In the genomic region with DNA sequence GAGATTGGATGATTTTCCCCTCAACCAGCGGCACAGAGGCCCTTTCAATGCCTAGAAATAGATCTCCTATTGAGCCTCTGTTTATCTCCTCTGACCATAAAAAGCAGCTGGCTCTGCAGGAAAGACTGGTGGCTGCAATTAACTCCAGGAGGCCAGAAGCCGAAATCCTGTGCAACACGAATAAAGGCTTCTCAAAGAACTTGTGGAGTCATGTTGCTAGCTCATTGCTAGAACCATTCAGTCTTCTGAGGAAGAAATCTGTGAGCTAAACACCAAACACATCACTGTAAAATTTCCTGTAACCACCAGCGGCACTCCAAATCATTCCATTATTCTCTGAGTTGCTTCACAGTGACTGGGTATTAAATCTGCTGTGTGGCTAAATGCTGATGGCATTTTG, we compare ENCODE assay signal across 11 cellular contexts. TPM values are rescaled to one million over a fixed set of nuclear protein-coding genes. Genes with fewer than 3 reads are reported as not detected.
DNase-seq lines count a peak whose midpoint lies in the region; ATAC-seq and TF ChIP-seq lines count a peak whose summit lies in the region.
"Had no signal": no experiment of that assay in that cellular context is flagged by ENCODE, and none has a peak within 500 bp of the region (broad histone marks: within the 10 kb centered on the region; RNA-seq: fewer than 3 reads in every experiment).

No MANE protein-coding gene starts in this region.

- H3K9me3 Mint-ChIP-seq in activated naive CD4-positive, alpha-beta T cell treated with anti-CD3 and anti-CD28 coated beads, Interleukin-2, amount 50 U/mL, for 72 hours, result peaks cover 6 to 7% of the 10 kb centered on the region in 2 donors

- H3K27me3 ChIP-seq in ACC112 (ENCODE audit: insufficient read depth, low read length), result no peaks in the 10 kb centered on the region
- H3K27me3 ChIP-seq in mammary epithelial cell (ENCODE audit: insufficient read depth, low read length), result no peaks in the 10 kb centered on the region
- no peaks in the 10 kb centered on the region for H3K27me3 ChIP-seq in mesendoderm (ENCODE audit: insufficient read depth, low read length, poor library complexity)
- peaks cover 0 to 4% of the 10 kb centered on the region in 2 donors for H3K27me3 ChIP-seq in left lung
- H3K27me3 ChIP-seq: BLaER1 treated with 17β-estradiol and CSF1 and Interleukin-3, amounts not matched to agents 10 nM and 100 nM; esophagus squamous epithelium; stomach had no signal

- H3K4me2 ChIP-seq in mammary epithelial cell (ENCODE audit: insufficient read depth, low read depth, low read length) (peak overlapping the region; percentile 1), mesendoderm (ENCODE audit: low read length) (no peak overlapping the region)
- H3K4me2 ChIP-seq: BLaER1 treated with 17β-estradiol and CSF1 and Interleukin-3, amounts not matched to agents 10 nM and 100 nM had no signal

- H2BK120ac ChIP-seq in mesendoderm (ENCODE audit: low read depth, low read length), result no peak overlapping the region

- no TSS peak for BruUV-seq in mammary epithelial cell (replicated peaks; lab: Mats Ljungman, UMichigan)

- H3K9ac ChIP-seq in mammary epithelial cell (ENCODE audit: insufficient read depth, low read length), result no peak overlapping the region
- no peak overlapping the region for H3K9ac ChIP-seq in mesendoderm (ENCODE audit: low read length)
- H3K9ac ChIP-seq: BLaER1 treated with 17β-estradiol and CSF1 and Interleukin-3, amounts not matched to agents 10 nM and 100 nM had no signal

- TF ChIP-seq CTCF in mammary epithelial cell (conservative IDR thresholded peaks at IDR 0.05 in 1 of 2, IDR thresholded peaks at IDR 0.05 in 1 of 2; ENCODE audit: extremely low read depth in 1 of 2, insufficient read depth in 1 of 2, low read depth in 1 of 2, low read length in 2 of 2), result no peak
- no peak for TF ChIP-seq CTCF in left lung (IDR thresholded peaks at IDR 0.05)

- ATAC-seq in left lobe of liver, result no peak
- no peak for ATAC-seq in left lung
- ATAC-seq in activated naive CD4-positive, alpha-beta T cell treated with anti-CD3 and anti-CD28 coated beads, Interleukin-2, amount 50 U/mL, for 72 hours, result no peak

- H2AFZ ChIP-seq in ACC112 (ENCODE audit: low read length, unreplicated experiment), result peak overlapping the region; percentile 32
- H2AFZ ChIP-seq in mammary epithelial cell (ENCODE audit: low read depth, low read length), result peak overlapping the region; percentile 83

- H3K9me3 ChIP-seq in mammary epithelial cell (replicated peaks; ENCODE audit: insufficient read depth, low read length) (no peaks in the 10 kb centered on the region), left lung (peaks cover 0 to 5% of the 10 kb centered on the region in 2 donors)
- H3K9me3 ChIP-seq: esophagus squamous epithelium had no signal

- H3K18ac ChIP-seq in mesendoderm (ENCODE audit: low read length), result no peak overlapping the region

- dilution Hi-C loops in mammary epithelial cell (cut with HindIII; ENCODE audit: low sequenced_read_pairs), result loop anchor here (25.0 kb wide), 1 partner anchor 142 kb away; the partner anchor contains the start of gene RNF217

- H3K79me1 ChIP-seq in mesendoderm (ENCODE audit: low read length), result no peaks in the 10 kb centered on the region

- H4K20me1 ChIP-seq in mammary epithelial cell (ENCODE audit: insufficient read depth, low read length), result no peaks in the 10 kb centered on the region
- H4K20me1 ChIP-seq: BLaER1 treated with 17β-estradiol and CSF1 and Interleukin-3, amounts not matched to agents 10 nM and 100 nM had no signal

- 44% methylated on average over 4 of the region's 4 CpGs for WGBS in mammary epithelial cell (ENCODE audit: low coverage, missing lambda C conversion rate)
- WGBS in mesendoderm (ENCODE audit: extremely low coverage, insufficient coverage, low lambda C conversion rate), result no CpG with 5 or more reads among the region's 4 CpGs

- H2AK5ac ChIP-seq in mesendoderm (ENCODE audit: low read length), result no peak overlapping the region

- H3K56ac ChIP-seq in mesendoderm (ENCODE audit: low read length), result no peak overlapping the region

- H3K36me3 ChIP-seq in ACC112 (ENCODE audit: insufficient read depth, low read length), result no peaks in the 10 kb centered on the region; the same call in 1 of the 2 replicates
- no peaks in the 10 kb centered on the region for H3K36me3 ChIP-seq in mammary epithelial cell (ENCODE audit: insufficient read depth, low read length)
- H3K36me3 ChIP-seq in mesendoderm (ENCODE audit: control insufficient read depth, insufficient read depth, low read length), result no peaks in the 10 kb centered on the region
- H3K36me3 ChIP-seq in left lung, result peaks cover 0 to 4% of the 10 kb centered on the region in 2 donors
- H3K36me3 ChIP-seq: BLaER1 treated with 17β-estradiol and CSF1 and Interleukin-3, amounts not matched to agents 10 nM and 100 nM; esophagus squamous epithelium; stomach had no signal

- H3K79me2 ChIP-seq in ACC112 (ENCODE audit: control insufficient read depth, insufficient read depth, low read length, unreplicated experiment) (no peaks in the 10 kb centered on the region), mammary epithelial cell (ENCODE audit: insufficient read depth, low read length) (no peaks in the 10 kb centered on the region), mesendoderm (ENCODE audit: control insufficient read depth, insufficient read depth, low read length) (no peaks in the 10 kb centered on the region)

- intact Hi-C loops in mammary epithelial cell (cut with micrococcal nuclease) (loop anchor here (10.0 kb wide), 1 partner anchor 880 kb away; no protein-coding TSS in a partner anchor), left lung (cut with DNase I) (no loop called here)

- H2BK5ac ChIP-seq in mesendoderm (ENCODE audit: low read length), result no peak overlapping the region

- H3K27ac Mint-ChIP-seq in activated naive CD4-positive, alpha-beta T cell treated with anti-CD3 and anti-CD28 coated beads, Interleukin-2, amount 50 U/mL, for 72 hours, result no peak overlapping the region

- DNase-seq in NCI-H1105 treated with DMSO at 0.1 percent for 48 hours (lab: John Stamatoyannopoulos, UW) (peak; percentile 29), mammary epithelial cell (peak; percentile 73), mesendoderm (peak; percentile 40), DMS114 treated with DMSO at 0.1 percent for 48 hours (lab: John Stamatoyannopoulos, UW; ENCODE audit: unreplicated experiment) (no peak), left lobe of liver (ENCODE audit: low spot score) (no peak), left lung (no peak)
- no peak for DNase-seq in activated naive CD4-positive, alpha-beta T cell treated with anti-CD3 and anti-CD28 coated beads, Interleukin-2, amount 50 U/mL, for 72 hours (ENCODE audit: low spot score in 2 of 2)
- DNase-seq: esophagus squamous epithelium, stomach had no signal

- peaks cover 39% of the 10 kb centered on the region for H3K4me1 ChIP-seq in ACC112 (ENCODE audit: control insufficient read depth, insufficient read depth, low read length, unreplicated experiment)
- H3K4me1 ChIP-seq in mammary epithelial cell (ENCODE audit: insufficient read depth, low read length), result peaks cover 51% of the 10 kb centered on the region
- H3K4me1 ChIP-seq in mesendoderm (ENCODE audit: control insufficient read depth, low read depth, low read length), result no peaks in the 10 kb centered on the region
- peaks cover 0 to 7% of the 10 kb centered on the region in 2 donors for H3K4me1 ChIP-seq in left lung

- H3K4ac ChIP-seq in mesendoderm (ENCODE audit: low read depth, low read length), result no peak overlapping the region

- H3K27ac ChIP-seq in ACC112 (ENCODE audit: low read depth, low read length) (peak overlapping the region; percentile 80), mammary epithelial cell (ENCODE audit: insufficient read depth, low read depth, low read length) (peak overlapping the region; percentile 14), mesendoderm (ENCODE audit: low read depth, low read length) (no peak overlapping the region), left lung (no peak overlapping the region)
- H3K27ac ChIP-seq: BLaER1 treated with 17β-estradiol and CSF1 and Interleukin-3, amounts not matched to agents 10 nM and 100 nM had no signal

- CTCF ChIA-PET in mammary epithelial cell (lab: Charles Lee; ENCODE audit: low non-redundant PET), result no interaction called here

- no peak overlapping the region for H2BK15ac ChIP-seq in mesendoderm (replicated peaks; ENCODE audit: low read depth)

- in situ Hi-C loops in mammary epithelial cell (cut with MboI; ENCODE audit: low sequenced_read_pairs in 2 of 2), result no loop called here

- peaks cover 0 to 2% of the 10 kb centered on the region in 2 donors for H3K36me3 Mint-ChIP-seq in activated naive CD4-positive, alpha-beta T cell treated with anti-CD3 and anti-CD28 coated beads, Interleukin-2, amount 50 U/mL, for 72 hours

- no peak overlapping the region for H4K8ac ChIP-seq in mesendoderm (ENCODE audit: low read depth, low read length)

- H3K23ac ChIP-seq in mesendoderm (ENCODE audit: low read length), result no peak overlapping the region

- H4K5ac ChIP-seq in mesendoderm (ENCODE audit: low read length), result no peak overlapping the region

- H3K4me3 ChIP-seq in ACC112 (ENCODE audit: low read depth, low read length) (no peak overlapping the region), mammary epithelial cell (replicated peaks in 1 of 3; ENCODE audit: insufficient read depth in 1 of 3, low read depth in 2 of 3, low read length in 3 of 3) (no peak overlapping the region), mesendoderm (ENCODE audit: low read length) (no peak overlapping the region), left lung (no peak overlapping the region)
- H3K4me3 ChIP-seq: BLaER1 treated with 17β-estradiol and CSF1 and Interleukin-3, amounts not matched to agents 10 nM and 100 nM; esophagus squamous epithelium; stomach had no signal

RNA-seq across cellular contexts. Expression of gene TPD52L1, which starts 49.1 kb away (rescaled TPM):
- total RNA-seq in mammary epithelial cell (100 to 1,000 TPM; 115 to 269 TPM), left lobe of liver (49.7 TPM), left lung (10 to 100 TPM; 17.4 to 22.8 TPM)
- polyA plus RNA-seq in mammary epithelial cell, result 171 TPM
- 86.8 TPM for polyA minus RNA-seq in mammary epithelial cell
- 7.8 TPM for polyA plus RNA-seq in mesendoderm (2013, experiment 1 of 2)
- polyA plus RNA-seq in mesendoderm (2013, experiment 2 of 2), result 9.3 TPM
- total RNA-seq in activated naive CD4-positive, alpha-beta T cell treated with anti-CD3 and anti-CD28 coated beads, Interleukin-2, amount 50 U/mL, for 72 hours, result 1 to 10 TPM in 1 of 2 donors, under 1 TPM in 1; 0.87 to 1.6 TPM

Comparison
In these comparisons a context has a peak if more than half of its experiments do, and no peak if none do; other contexts are left out.
1. H3K27ac ChIP-seq: peak in ACC112 (single experiment) and mammary epithelial cell (single experiment); none in mesendoderm (single experiment) and left lung (0 of 2).
2. DNase-seq: peak in NCI-H1105 treated with DMSO at 0.1 percent for 48 hours (single experiment), mammary epithelial cell (single experiment) and mesendoderm (single experiment); none in DMS114 treated with DMSO at 0.1 percent for 48 hours (single experiment), left lobe of liver (single experiment), left lung (0 of 2) and activated naive CD4-positive, alpha-beta T cell treated with anti-CD3 and anti-CD28 coated beads, Interleukin-2, amount 50 U/mL, for 72 hours (0 of 2).
3. RNA of gene TPD52L1, which starts 49.1 kb away (total RNA-seq): 115 to 269 TPM in mammary epithelial cell, 49.7 TPM in left lobe of liver (single experiment) and 17.4 to 22.8 TPM in left lung; 0.87 to 1.6 TPM in activated naive CD4-positive, alpha-beta T cell treated with anti-CD3 and anti-CD28 coated beads, Interleukin-2, amount 50 U/mL, for 72 hours; every median in the first group is over 4 times any median in the second.